18 cellular contexts compared by ENCODE assay signal in genomic region chr19:5152013-5152763, GRCh38.
DNase-seq lines count a peak whose midpoint lies in the region; ATAC-seq, FAIRE-seq and TF ChIP-seq lines count a peak whose summit lies in the region.
"Had no signal": no experiment of that assay in that cellular context is flagged by ENCODE, and none has a peak within 500 bp of the region (broad histone marks: within the 10 kb centered on the region; RNA-seq: fewer than 3 reads in every experiment).

No MANE protein-coding gene starts in this region.

- H3K4ac ChIP-seq in H1 (replicated peaks; ENCODE audit: insufficient read length, low read depth, low read length): no peak overlapping the region

- H2AFZ ChIP-seq in HCT116 (ENCODE audit: low read depth, low read length, poor library complexity, severe bottlenecking) (no peak overlapping the region), H1 (ENCODE audit: low read length) (no peak overlapping the region), osteoblast (ENCODE audit: low read length) (no peak overlapping the region)
- H2AFZ ChIP-seq: GM23248 had no signal

- H2BK20ac ChIP-seq in H1 (ENCODE audit: low read length): no peak overlapping the region

- no peak for TF ChIP-seq CTCF in GM06990 (IDR thresholded peaks at IDR 0.05; ENCODE audit: insufficient read depth, low read length, poor library complexity, severe bottlenecking)
- no peak for TF ChIP-seq CTCF in HCT116 (IDR thresholded peaks at IDR 0.05 in 2 of 3, conservative IDR thresholded peaks at IDR 0.05 in 1 of 3; ENCODE audit: borderline replicate concordance in 1 of 3, insufficient read depth in 1 of 3, low read depth in 2 of 3, low read length in 2 of 3)
- TF ChIP-seq CTCF in H1 (IDR thresholded peaks at IDR 0.05; ENCODE audit: control extremely low read depth in 1 of 3, insufficient read depth in 1 of 3, low read depth in 1 of 3, low read length in 3 of 3): no peak
- TF ChIP-seq CTCF in osteoblast (IDR thresholded peaks at IDR 0.05; ENCODE audit: extremely low read depth, low read depth, low read length): no peak

- H4K20me1 ChIP-seq in HCT116 (ENCODE audit: insufficient read depth) (no peaks in the 10 kb centered on the region), H1 (replicated peaks in 1 of 2; ENCODE audit: control insufficient read depth in 1 of 2, insufficient read depth in 2 of 2, low read length in 2 of 2) (no peaks in the 10 kb centered on the region), osteoblast (ENCODE audit: insufficient read depth, low read length) (no peaks in the 10 kb centered on the region)

- H3K4me3 ChIP-seq in GM06990 (replicated peaks; ENCODE audit: low read depth, low read length): no peak overlapping the region
- no peak overlapping the region for H3K4me3 ChIP-seq in HCT116 (replicated peaks in 1 of 2; ENCODE audit: low read depth in 1 of 2, low read length in 2 of 2)
- no peak overlapping the region for H3K4me3 ChIP-seq in H1 (ENCODE audit: extremely low read depth in 1 of 4, insufficient read depth in 2 of 4, low read depth in 3 of 4, low read length in 4 of 4)
- H3K4me3 ChIP-seq in osteoblast (ENCODE audit: insufficient read depth, low read length): no peak overlapping the region
- H3K4me3 ChIP-seq: GM23248, Peyer's patch had no signal

- RAD21 ChIA-PET in HCT116 (lab: Charles Lee; ENCODE audit: low non-redundant PET in 1 of 2, low total read pairs in 2 of 2, uncharacterized antibody in 2 of 2, unreplicated experiment in 2 of 2): no interaction called here

- intact Hi-C loops in HCT116 (cut with micrococcal nuclease): no loop called here

- no peak overlapping the region for H3K23ac ChIP-seq in H1 (ENCODE audit: insufficient read length)

- no peak overlapping the region for H3K14ac ChIP-seq in H1 (ENCODE audit: insufficient read length)

- H2BK12ac ChIP-seq in H1 (ENCODE audit: low read depth, low read length): no peak overlapping the region

- TF ChIP-seq POLR2A in HCT116 (IDR thresholded peaks at IDR 0.05; ENCODE audit: borderline replicate concordance, extremely low read depth, insufficient read depth, insufficient read length) (no peak), H1 (IDR thresholded peaks at IDR 0.05; ENCODE audit: control extremely low read depth in 1 of 2, low read depth in 2 of 2, low read length in 2 of 2) (no peak)

- TF ChIP-seq RAD21 in HCT116 (IDR thresholded peaks at IDR 0.05; ENCODE audit: low read depth) (no peak), H1 (IDR thresholded peaks at IDR 0.05 in 1 of 2, conservative IDR thresholded peaks at IDR 0.05 in 1 of 2; ENCODE audit: low read depth in 2 of 2, low read length in 2 of 2) (no peak)

- peak overlapping the region; percentile 57; the same call in 1 of the 2 replicates for H4K8ac ChIP-seq in H1 (ENCODE audit: extremely low read depth, insufficient read depth, low read length)

- H3K9me2 ChIP-seq in HCT116 (ENCODE audit: insufficient read depth): no peaks in the 10 kb centered on the region

- no peak for FAIRE-seq in H1 (lab: Jason Lieb, UNC)
- FAIRE-seq: HTR-8/SVneo had no signal

- DNase-seq in GM06990 (ENCODE audit: extremely low read depth, insufficient read length) (peak; percentile 5), HCT116 (ENCODE audit: low read depth, low spot score) (no peak), H1 (ENCODE audit: low read depth in 1 of 2, low spot score in 2 of 2) (no peak), osteoblast (ENCODE audit: insufficient read length, low spot score, missing footprints) (peak; percentile 77), NCI-H69 (lab: John Stamatoyannopoulos, UW) (no peak), NOMO-1 treated with dmso at 0.1 percent for 144 hours (lab: John Stamatoyannopoulos, UW; ENCODE audit: unreplicated experiment) (no peak), NCI-H1105 (lab: John Stamatoyannopoulos, UW) (no peak), LoVo (ENCODE audit: low spot score) (no peak)
- DNase-seq: CD4-positive, CD25-positive, alpha-beta regulatory T cell; GM23248; NCI-H1436; NCI-H2029; NCI-H2171 treated with DMSO at 0.1 percent for 48 hours; NCI-H774; SHP77 had no signal

- no peaks in the 10 kb centered on the region for H3K79me1 ChIP-seq in H1 (ENCODE audit: low read depth, low read length)

- H3K23me2 ChIP-seq in H1 (ENCODE audit: low read depth, low read length): no peaks in the 10 kb centered on the region

- H4K91ac ChIP-seq in H1 (replicated peaks; ENCODE audit: insufficient read length, low read length): no peak overlapping the region

- H3K9me3 ChIP-seq in HCT116 (ENCODE audit: control insufficient read depth in 1 of 2, insufficient read depth in 1 of 2, low read depth in 1 of 2, low read length in 2 of 2): no peaks in the 10 kb centered on the region
- no peaks in the 10 kb centered on the region for H3K9me3 ChIP-seq in H1 (ENCODE audit: insufficient read depth in 2 of 2, low read depth in 1 of 2, low read length in 1 of 2)
- H3K9me3 ChIP-seq in osteoblast (ENCODE audit: low read depth, low read length): no peaks in the 10 kb centered on the region
- H3K9me3 ChIP-seq: Peyer's patch had no signal

- no peaks in the 10 kb centered on the region for H3K4me1 ChIP-seq in HCT116 (ENCODE audit: control insufficient read depth in 1 of 2, insufficient read depth in 2 of 2, low read length in 2 of 2)
- H3K4me1 ChIP-seq in H1 (replicated peaks in 1 of 4; ENCODE audit: control insufficient read depth in 3 of 4, insufficient read depth in 4 of 4, low read length in 3 of 4): peaks cover 0 to 24% (median 15%) of the 10 kb centered on the region in 4 experiments; a peak in 6 of 7 replicates
- no peaks in the 10 kb centered on the region for H3K4me1 ChIP-seq in osteoblast (ENCODE audit: insufficient read depth, low read length)
- H3K4me1 ChIP-seq: Peyer's patch had no signal

- no peak overlapping the region for H2BK15ac ChIP-seq in H1 (ENCODE audit: low read length)

- WGBS in H1 (ENCODE audit: extremely low coverage in 1 of 2, insufficient coverage in 1 of 2, insufficient read length in 1 of 2, insufficient replicate concordance in 2 of 2, low coverage in 1 of 2, low lambda C conversion rate in 2 of 2, missing lambda C conversion rate in 1 of 2), 2 experiments: 93% methylated on average over 27 of the region's 27 CpGs; no CpG with 5 or more reads in 1 of the 2 experiments

- H2BK120ac ChIP-seq in H1 (replicated peaks; ENCODE audit: low read depth, low read length): no peak overlapping the region

- no peak for TF ChIP-seq EP300 in H1 (IDR thresholded peaks at IDR 0.05; ENCODE audit: borderline replicate concordance in 1 of 2, low read depth in 2 of 2, low read length in 2 of 2)

- H3K36me3 ChIP-seq in GM06990 (ENCODE audit: control insufficient read depth, insufficient read depth, low read length): peaks cover 15% of the 10 kb centered on the region
- H3K36me3 ChIP-seq in HCT116 (ENCODE audit: control insufficient read depth in 1 of 2, insufficient read depth in 2 of 2, low read length in 2 of 2): no peaks in the 10 kb centered on the region; a peak in 1 of 4 replicates
- no peaks in the 10 kb centered on the region for H3K36me3 ChIP-seq in H1 (ENCODE audit: control insufficient read depth in 2 of 4, insufficient read depth in 4 of 4, low read length in 3 of 4)
- H3K36me3 ChIP-seq in osteoblast (ENCODE audit: insufficient read depth, low read length): no peaks in the 10 kb centered on the region

- H3K18ac ChIP-seq in H1 (ENCODE audit: extremely low read depth, low read length): no peak overlapping the region

- no peak overlapping the region for H3K9ac ChIP-seq in HCT116 (ENCODE audit: low read length)
- no peak overlapping the region for H3K9ac ChIP-seq in H1 (replicated peaks in 1 of 4; ENCODE audit: extremely low read depth in 1 of 4, low read depth in 3 of 4, low read length in 3 of 4)
- H3K9ac ChIP-seq: GM23248 had no signal

- CTCF ChIA-PET in HCT116 (lab: Charles Lee) (no interaction called here), H1 (lab: Charles Lee; ENCODE audit: partially characterized antibody) (interaction anchor here (1.3 to 4.9 kb wide), 5 partner anchors 13 to 104 kb away, joined by 3 to 23 read pairs (median 4); no protein-coding TSS in a partner anchor)

- no peaks in the 10 kb centered on the region for H3K27me3 ChIP-seq in GM06990 (replicated peaks; ENCODE audit: control insufficient read depth, insufficient read depth, low read length)
- no peaks in the 10 kb centered on the region for H3K27me3 ChIP-seq in HCT116 (ENCODE audit: insufficient read depth, low read length)
- no peaks in the 10 kb centered on the region for H3K27me3 ChIP-seq in H1 (replicated peaks in 1 of 4; ENCODE audit: control insufficient read depth in 3 of 4, extremely low read depth in 1 of 4, insufficient read depth in 3 of 4, low read length in 3 of 4)
- no peaks in the 10 kb centered on the region for H3K27me3 ChIP-seq in osteoblast (ENCODE audit: insufficient read depth, low read length)
- H3K27me3 ChIP-seq: Peyer's patch had no signal

- no peak overlapping the region for H2BK5ac ChIP-seq in H1 (ENCODE audit: low read depth, low read length)

- H3K27ac ChIP-seq in HCT116 (ENCODE audit: low read depth, low read length) (no peak overlapping the region), H1 (ENCODE audit: low read depth, low read length) (no peak overlapping the region), osteoblast (ENCODE audit: low read depth, low read length) (no peak overlapping the region)
- H3K27ac ChIP-seq: GM23248, HL-60, Peyer's patch had no signal

- BruUV-seq in HCT116 (replicated peaks; lab: Mats Ljungman, UMichigan): TSS peak; percentile 49

- H3K79me2 ChIP-seq in HCT116 (ENCODE audit: insufficient read depth, low read length) (no peaks in the 10 kb centered on the region), H1 (ENCODE audit: control insufficient read depth in 1 of 2, insufficient read depth in 2 of 2, low read length in 2 of 2) (no peaks in the 10 kb centered on the region), osteoblast (ENCODE audit: insufficient read depth, low read length) (no peaks in the 10 kb centered on the region)

- POLR2A ChIA-PET in HCT116 (lab: Charles Lee): interaction anchor here (0.7 kb wide), 1 partner anchor 84 kb away, joined by 3 read pairs; no protein-coding TSS in a partner anchor
- POLR2A ChIA-PET in H1 (lab: Charles Lee; ENCODE audit: partially characterized antibody): no interaction called here

- H2AK5ac ChIP-seq in H1 (ENCODE audit: low read depth, low read length): no peak overlapping the region

- H3K4me2 ChIP-seq in HCT116 (ENCODE audit: low read length) (no peak overlapping the region), H1 (ENCODE audit: insufficient read depth in 1 of 2, low read depth in 2 of 2, low read length in 2 of 2) (no peak overlapping the region), osteoblast (ENCODE audit: insufficient read depth, low read length) (no peak overlapping the region)

- no peak for ATAC-seq in HCT116

- no peak overlapping the region for H4K5ac ChIP-seq in H1 (ENCODE audit: insufficient read length, low read depth, low read length)

- no peak overlapping the region for H3K56ac ChIP-seq in H1 (replicated peaks; ENCODE audit: insufficient read length, low read depth, low read length)

TF ChIP-seq in HCT116, 20 proteins besides CTCF, POLR2A, EP300 and RAD21 (continues in another document):
- TF ChIP-seq FOSL1 (IDR thresholded peaks at IDR 0.05; ENCODE audit: low read depth) (no peak), EZH2phosphoT487 (IDR thresholded peaks at IDR 0.05; ENCODE audit: borderline replicate concordance) (no peak)

TF ChIP-seq in H1, 55 proteins besides CTCF, POLR2A, EP300 and RAD21 (continues in another document):
- TF ChIP-seq SUZ12 (IDR thresholded peaks at IDR 0.05; ENCODE audit: low read length) (no peak), SIRT6 (IDR thresholded peaks at IDR 0.05; ENCODE audit: low read length) (no peak), SP1 (IDR thresholded peaks at IDR 0.05; ENCODE audit: low read depth, low read length) (no peak)

Comparison
In these comparisons a context has a peak if more than half of its experiments do, and no peak if none do; other contexts are left out.
1. DNase-seq: peak in GM06990 (single experiment) and osteoblast (single experiment); none in HCT116 (single experiment), H1 (0 of 2), NCI-H69 (single experiment), NOMO-1 treated with dmso at 0.1 percent for 144 hours (single experiment), NCI-H1105 (single experiment) and LoVo (single experiment).